Comparison of ENCODE assay signal across 29 cellular contexts in the genomic region with DNA sequence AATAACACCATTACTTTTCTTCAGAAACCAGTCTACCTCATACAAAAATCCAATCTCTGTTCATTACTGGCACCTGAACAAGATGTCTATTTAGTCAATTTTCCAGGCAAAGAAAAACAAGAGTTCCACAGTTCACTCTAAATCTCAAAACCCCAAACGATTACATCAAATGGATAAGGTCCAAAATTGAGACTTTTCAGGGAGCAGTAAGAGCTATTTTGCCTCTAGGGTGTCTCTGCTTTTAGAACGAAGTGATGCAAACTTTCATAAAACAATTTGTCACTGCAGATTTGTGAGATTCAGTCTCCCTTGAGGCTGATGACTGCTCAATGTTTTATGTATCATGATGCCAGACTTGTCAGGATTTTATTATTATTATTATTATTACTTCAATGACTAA.
"Had no signal": no experiment of that assay in that cellular context is flagged by ENCODE, and none has a peak within 500 bp of the region (broad histone marks: within the 10 kb centered on the region; RNA-seq: fewer than 3 reads in every experiment).

No MANE protein-coding gene starts in this region.

- H3K36me3 Mint-ChIP-seq: stimulated activated effector memory CD8-positive, alpha-beta T cell treated with anti-CD3 and anti-CD28 coated beads, Interleukin-12 subunit alpha, Interleukin-12 subunit beta, amount 100 ng/mL, for 72 hours; stimulated activated memory B cell treated with anti-CD40 and anti-IgM and Interleukin-4, amounts not matched to agents 10 μg/mL and 1 μg/mL and 100 μg/mL, for 72 hours; stimulated activated naive B cell treated with anti-CD40 and anti-IgM and Interleukin-4, amounts not matched to agents 10 μg/mL and 1 μg/mL and 100 μg/mL, for 72 hours; type B pancreatic cell had no signal

- DNase-seq: stimulated activated CD4-positive, alpha-beta T cell treated with anti-CD3 and anti-CD28 coated beads, Interleukin-2, amount 100 ng/mL, for 48 hours; stimulated activated CD4-positive, alpha-beta T cell treated with anti-CD3 and anti-CD28 coated beads, Interleukin-4, amount 100 ng/mL, for 1 hour; stimulated activated CD4-positive, alpha-beta T cell treated with anti-CD3 and anti-CD28 coated beads, Interleukin-4, amount 100 ng/mL, for 24 hours; stimulated activated CD4-positive, alpha-beta T cell treated with anti-CD3 and anti-CD28 coated beads, Interleukin-4, amount 100 ng/mL, for 4 hours; stimulated activated CD8-positive, alpha-beta memory T cell treated with anti-CD3 and anti-CD28 coated beads, Interleukin-4, amount 100 ng/mL, for 48 hours; stimulated activated naive B cell treated with anti-CD40 and anti-IgM and Interleukin-4, amounts not matched to agents 10 μg/mL and 1 μg/mL and 100 μg/mL, for 72 hours; stimulated activated naive CD4-positive, alpha-beta T cell; stimulated activated naive CD4-positive, alpha-beta T cell treated with Interleukin-2 at 50 U/mL for 16 hours; stimulated activated naive CD8-positive, alpha-beta T cell treated with anti-CD3 and anti-CD28 coated beads, Interleukin-15, amount 100 ng/mL, for 72 hours; stimulated activated naive CD8-positive, alpha-beta T cell treated with anti-CD3 and anti-CD28 coated beads, Interleukin-15, Interleukin-2, amounts not matched to agents 100 U/mL and 50 U/mL, for 24 hours; stomach; substantia nigra; testis; thyroid gland; tibial artery; transverse colon; trophoblast cell; upper lobe of left lung; upper lobe of right lung; uterus had no signal

- FAIRE-seq: urothelium cell line had no signal

- H3K4me3 ChIP-seq: stomach, suprapubic skin, testis, thoracic aorta, thyroid gland, tibial artery, tibial nerve, transverse colon, upper lobe of left lung, upper lobe of right lung, uterus, vagina had no signal

- H3K9me3 Mint-ChIP-seq: stimulated activated memory B cell treated with anti-CD40 and anti-IgM and Interleukin-4, amounts not matched to agents 10 μg/mL and 1 μg/mL and 100 μg/mL, for 72 hours; type B pancreatic cell had no signal

- H3K27ac Mint-ChIP-seq: stimulated activated effector memory CD8-positive, alpha-beta T cell treated with anti-CD3 and anti-CD28 coated beads, Interleukin-12 subunit alpha, Interleukin-12 subunit beta, amount 100 ng/mL, for 72 hours; stimulated activated memory B cell treated with anti-CD40 and anti-IgM and Interleukin-4, amounts not matched to agents 10 μg/mL and 1 μg/mL and 100 μg/mL, for 72 hours; stimulated activated naive B cell treated with anti-CD40 and anti-IgM and Interleukin-4, amounts not matched to agents 10 μg/mL and 1 μg/mL and 100 μg/mL, for 72 hours; stimulated activated naive CD8-positive, alpha-beta T cell treated with anti-CD3 and anti-CD28 coated beads, Interleukin-15, amount 100 ng/mL, for 72 hours; stimulated activated naive CD8-positive, alpha-beta T cell treated with anti-CD3 and anti-CD28 coated beads, Interleukin-15, Interleukin-2, amounts not matched to agents 100 ng/mL and 50 ng/mL, for 24 hours; type B pancreatic cell had no signal

- H3K9me3 ChIP-seq: stomach, suprapubic skin, testis, thoracic aorta, thyroid gland, tibial artery, tibial nerve, transverse colon, upper lobe of left lung, upper lobe of right lung, uterus, vagina had no signal

- H3K4me3 Mint-ChIP-seq: stimulated activated effector memory CD8-positive, alpha-beta T cell treated with anti-CD3 and anti-CD28 coated beads, Interleukin-12 subunit alpha, Interleukin-12 subunit beta, amount 100 ng/mL, for 72 hours; stimulated activated memory B cell treated with anti-CD40 and anti-IgM and Interleukin-4, amounts not matched to agents 10 μg/mL and 1 μg/mL and 100 μg/mL, for 72 hours; stimulated activated naive B cell treated with anti-CD40 and anti-IgM and Interleukin-4, amounts not matched to agents 10 μg/mL and 1 μg/mL and 100 μg/mL, for 72 hours; stimulated activated naive CD8-positive, alpha-beta T cell treated with anti-CD3 and anti-CD28 coated beads, Interleukin-15, amount 100 ng/mL, for 72 hours; stimulated activated naive CD8-positive, alpha-beta T cell treated with anti-CD3 and anti-CD28 coated beads, Interleukin-15, Interleukin-2, amounts not matched to agents 100 ng/mL and 50 ng/mL, for 24 hours; type B pancreatic cell had no signal

- H3K27me3 Mint-ChIP-seq: stimulated activated memory B cell treated with anti-CD40 and anti-IgM and Interleukin-4, amounts not matched to agents 10 μg/mL and 1 μg/mL and 100 μg/mL, for 72 hours; stimulated activated naive B cell treated with anti-CD40 and anti-IgM and Interleukin-4, amounts not matched to agents 10 μg/mL and 1 μg/mL and 100 μg/mL, for 72 hours; stimulated activated naive CD8-positive, alpha-beta T cell treated with anti-CD3 and anti-CD28 coated beads, Interleukin-15, amount 100 ng/mL, for 72 hours; stimulated activated naive CD8-positive, alpha-beta T cell treated with anti-CD3 and anti-CD28 coated beads, Interleukin-15, Interleukin-2, amounts not matched to agents 100 ng/mL and 50 ng/mL, for 24 hours; type B pancreatic cell had no signal

- H3K36me3 ChIP-seq: stomach, suprapubic skin, thoracic aorta, thyroid gland, tibial artery, tibial nerve, transverse colon, upper lobe of left lung, upper lobe of right lung, uterus, vagina had no signal

- H3K27me3 ChIP-seq: stomach, suprapubic skin, testis, thyroid gland, tibial artery, tibial nerve, transverse colon, upper lobe of left lung, upper lobe of right lung, uterus, vagina had no signal

- ATAC-seq: stimulated activated effector memory CD8-positive, alpha-beta T cell treated with anti-CD3 and anti-CD28 coated beads, Interleukin-12 subunit alpha, Interleukin-12 subunit beta, amount 100 ng/mL, for 72 hours; stimulated activated memory B cell treated with anti-CD40 and anti-IgM and Interleukin-4, amounts not matched to agents 10 μg/mL and 1 μg/mL and 100 μg/mL, for 72 hours; stimulated activated naive B cell treated with anti-CD40 and anti-IgM and Interleukin-4, amounts not matched to agents 10 μg/mL and 1 μg/mL and 100 μg/mL, for 72 hours; stimulated activated naive CD8-positive, alpha-beta T cell treated with anti-CD3 and anti-CD28 coated beads, Interleukin-15, amount 100 ng/mL, for 72 hours; stimulated activated naive CD8-positive, alpha-beta T cell treated with anti-CD3 and anti-CD28 coated beads, Interleukin-15, Interleukin-2, amounts not matched to agents 100 U/mL and 50 U/mL, for 24 hours; upper lobe of right lung had no signal

- H3K4me1 Mint-ChIP-seq: stimulated activated effector memory CD8-positive, alpha-beta T cell treated with anti-CD3 and anti-CD28 coated beads, Interleukin-12 subunit alpha, Interleukin-12 subunit beta, amount 100 ng/mL, for 72 hours; stimulated activated memory B cell treated with anti-CD40 and anti-IgM and Interleukin-4, amounts not matched to agents 10 μg/mL and 1 μg/mL and 100 μg/mL, for 72 hours; stimulated activated naive B cell treated with anti-CD40 and anti-IgM and Interleukin-4, amounts not matched to agents 10 μg/mL and 1 μg/mL and 100 μg/mL, for 72 hours; stimulated activated naive CD8-positive, alpha-beta T cell treated with anti-CD3 and anti-CD28 coated beads, Interleukin-15, amount 100 ng/mL, for 72 hours had no signal

- H3K4me1 ChIP-seq: stomach, suprapubic skin, testis, thyroid gland, tibial artery, tibial nerve, transverse colon, upper lobe of left lung, upper lobe of right lung, uterus, vagina had no signal

- H3K27ac ChIP-seq: stomach, suprapubic skin, testis, thoracic aorta, thyroid gland, tibial artery, tibial nerve, transverse colon, upper lobe of left lung, upper lobe of right lung, uterus, vagina had no signal
